8 cellular contexts compared by ENCODE assay signal in the genomic region with DNA sequence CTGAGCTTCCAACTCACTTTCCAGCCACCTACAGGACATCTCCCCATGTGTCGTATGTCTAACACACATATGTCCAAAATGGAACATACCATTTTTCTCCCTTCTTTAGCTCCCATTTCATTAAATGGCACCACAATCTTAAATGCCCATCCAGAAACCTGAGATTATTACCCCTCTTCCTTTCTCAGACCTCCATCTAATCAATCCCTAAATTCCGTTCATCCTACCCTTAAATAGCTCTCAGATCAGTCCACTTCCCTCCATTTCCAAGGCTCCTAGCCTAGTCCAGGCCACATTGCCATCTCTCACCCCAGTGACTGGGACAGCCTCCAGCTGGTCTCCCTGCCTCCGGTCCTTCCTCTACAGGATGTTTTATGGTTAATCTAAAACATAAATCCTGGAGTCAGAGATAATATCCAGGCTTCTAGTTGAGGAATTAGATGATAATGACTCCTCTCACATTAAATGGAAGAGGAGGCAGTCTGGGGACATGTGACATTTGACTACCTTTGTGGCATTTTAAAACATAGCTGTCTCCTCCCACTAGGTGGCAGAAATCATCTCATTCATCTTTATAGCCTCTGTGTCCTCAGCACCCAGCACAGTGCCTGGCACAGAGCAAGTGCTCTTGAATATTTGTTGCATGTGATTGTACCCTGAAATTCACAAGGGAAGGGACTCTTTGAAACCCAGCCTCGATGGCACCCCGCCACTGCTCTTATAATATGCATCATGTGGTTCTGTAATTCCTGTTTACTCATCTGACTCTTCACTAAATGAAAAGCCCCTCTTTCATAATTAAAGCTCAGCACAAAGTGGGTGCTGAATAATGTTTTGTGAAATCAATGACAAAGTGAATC.
DNase-seq lines count a peak whose midpoint lies in the region; ATAC-seq and TF ChIP-seq lines count a peak whose summit lies in the region.

No MANE protein-coding gene starts in this region.

- peaks cover 18% of the 10 kb centered on the region for H3K4me1 ChIP-seq in PC-9 (replicated peaks; ENCODE audit: insufficient read depth)

- no peaks in the 10 kb centered on the region; the same call in 1 of the 2 replicates for H3F3A ChIP-seq in PC-9 (ENCODE audit: insufficient read depth, low read depth)

- no TSS peak for BruUV-seq in PC-9 (replicated peaks; lab: Mats Ljungman, UMichigan)

- H3K9me2 ChIP-seq in PC-9 (ENCODE audit: insufficient read depth): no peaks in the 10 kb centered on the region

- intact Hi-C loops in PC-9 (cut with micrococcal nuclease; ENCODE audit: unreplicated experiment): no loop called here

- DNase-seq in AG10803 (ENCODE audit: low read depth) (no peak), GM10248 (ENCODE audit: extremely low spot score) (peak; percentile 62), PC-9 (no peak), fibroblast of peridontal ligament (ENCODE audit: extremely low read depth) (peak; percentile 5)
- no peak for DNase-seq in stimulated activated naive B cell treated with anti-CD40 and anti-IgM and Interleukin-4, amounts not matched to agents 10 μg/mL and 1 μg/mL and 100 μg/mL, for 72 hours
- no peak for DNase-seq in activated CD4-positive, CD25-positive, alpha-beta regulatory T cell (lab: John Stamatoyannopoulos, UW)

- H3K27ac ChIP-seq in PC-9: no peak overlapping the region

- H4K20me1 ChIP-seq in PC-9 (ENCODE audit: insufficient read depth): no peaks in the 10 kb centered on the region

- CTCF ChIA-PET in GM10248 (lab: Yijun Ruan, JAX) (interaction anchor here (0.9 to 3.8 kb wide), 32 partner anchors 9 to 334 kb away, joined by 3 to 56 read pairs (median 4); no protein-coding TSS in a partner anchor), PC-9 (lab: Charles Lee) (interaction anchor here (1.2 to 2.1 kb wide), 4 partner anchors 18 to 182 kb away, joined by 3 to 10 read pairs (median 6); no protein-coding TSS in a partner anchor)

- TF ChIP-seq CTCF in AG10803 (conservative IDR thresholded peaks at IDR 0.05; ENCODE audit: low read length) (peak; percentile 43), GM10248 (IDR thresholded peaks at IDR 0.05; ENCODE audit: control extremely low read depth, extremely low read depth, low read depth, missing control alignments) (peak; percentile 54), PC-9 (conservative IDR thresholded peaks at IDR 0.05) (peak; percentile 76)

- H3K4me3 Mint-ChIP-seq in stimulated activated naive B cell treated with anti-CD40 and anti-IgM and Interleukin-4, amounts not matched to agents 10 μg/mL and 1 μg/mL and 100 μg/mL, for 72 hours: no peak overlapping the region

- H3K4me1 Mint-ChIP-seq in stimulated activated naive B cell treated with anti-CD40 and anti-IgM and Interleukin-4, amounts not matched to agents 10 μg/mL and 1 μg/mL and 100 μg/mL, for 72 hours: no peaks in the 10 kb centered on the region

- H3K4me3 ChIP-seq in AG10803 (ENCODE audit: low read length) (no peak overlapping the region), PC-9 (no peak overlapping the region)

- H3K27ac Mint-ChIP-seq in stimulated activated naive B cell treated with anti-CD40 and anti-IgM and Interleukin-4, amounts not matched to agents 10 μg/mL and 1 μg/mL and 100 μg/mL, for 72 hours: no peak overlapping the region

- H3K9me3 ChIP-seq in PC-9 (ENCODE audit: insufficient read depth, low read depth): no peaks in the 10 kb centered on the region

- no peaks in the 10 kb centered on the region for H3K9me3 Mint-ChIP-seq in stimulated activated naive B cell treated with anti-CD40 and anti-IgM and Interleukin-4, amounts not matched to agents 10 μg/mL and 1 μg/mL and 100 μg/mL, for 72 hours

- no peak overlapping the region for H3K4me2 ChIP-seq in PC-9

- H3K36me3 ChIP-seq in PC-9 (ENCODE audit: low read depth): no peaks in the 10 kb centered on the region

- no peaks in the 10 kb centered on the region for H3K27me3 ChIP-seq in PC-9 (ENCODE audit: insufficient read depth, low read depth)

- ATAC-seq in stimulated activated naive B cell treated with anti-CD40 and anti-IgM and Interleukin-4, amounts not matched to agents 10 μg/mL and 1 μg/mL and 100 μg/mL, for 72 hours (replicated peaks): peak; percentile 79 to 82
- ATAC-seq in GM19395 (IDR thresholded peaks at IDR 0.05; ENCODE audit: unreplicated experiment): no peak
- ATAC-seq in HG03457 (IDR thresholded peaks at IDR 0.05; ENCODE audit: unreplicated experiment): no peak

- H3K27me3 Mint-ChIP-seq in stimulated activated naive B cell treated with anti-CD40 and anti-IgM and Interleukin-4, amounts not matched to agents 10 μg/mL and 1 μg/mL and 100 μg/mL, for 72 hours: peaks cover 9 to 17% of the 10 kb centered on the region in 2 donors

- H3K36me3 Mint-ChIP-seq in stimulated activated naive B cell treated with anti-CD40 and anti-IgM and Interleukin-4, amounts not matched to agents 10 μg/mL and 1 μg/mL and 100 μg/mL, for 72 hours: no peaks in the 10 kb centered on the region

- no peak overlapping the region for H2AFZ ChIP-seq in PC-9

- POLR2A ChIA-PET in GM10248 (lab: Yijun Ruan, JAX): no interaction called here
- POLR2A ChIA-PET in PC-9 (lab: Charles Lee; ENCODE audit: unreplicated experiment): interaction anchor here (0.6 to 0.7 kb wide), 2 partner anchors 9 to 18 kb away, joined by 3 to 4 read pairs; no protein-coding TSS in a partner anchor

- H3K79me2 ChIP-seq in PC-9 (ENCODE audit: low read depth): no peaks in the 10 kb centered on the region

Comparison
In these comparisons a context has a peak if more than half of its experiments do, and no peak if none do; other contexts are left out.
1. DNase-seq: peak in GM10248 (single experiment) and fibroblast of peridontal ligament (single experiment); none in AG10803 (single experiment), PC-9 (0 of 2), stimulated activated naive B cell treated with anti-CD40 and anti-IgM and Interleukin-4, amounts not matched to agents 10 μg/mL and 1 μg/mL and 100 μg/mL, for 72 hours (single experiment) and activated CD4-positive, CD25-positive, alpha-beta regulatory T cell (0 of 4).
2. ATAC-seq: peak in stimulated activated naive B cell treated with anti-CD40 and anti-IgM and Interleukin-4, amounts not matched to agents 10 μg/mL and 1 μg/mL and 100 μg/mL, for 72 hours (2 of 2); none in GM19395 (single experiment) and HG03457 (single experiment).
3. Peak in every context shown above with its lines, with median percentiles within 50 percentile points of each other: CTCF ChIP-seq.